Comparison of ENCODE assay signal across 9 cellular contexts in genomic region chr5:131810510-131811249, GRCh38. TPM values are rescaled to one million over a fixed set of nuclear protein-coding genes. Genes with fewer than 3 reads are reported as not detected.
DNase-seq lines count a peak whose midpoint lies in the region; ATAC-seq and TF ChIP-seq lines count a peak whose summit lies in the region.
"Had no signal": no experiment of that assay in that cellular context is flagged by ENCODE, and none has a peak within 500 bp of the region (broad histone marks: within the 10 kb centered on the region; RNA-seq: fewer than 3 reads in every experiment).

No MANE protein-coding gene starts in this region.

- no peaks in the 10 kb centered on the region for H3K36me3 Mint-ChIP-seq in endothelial cell (ENCODE audit: low read depth, unreplicated experiment)
- H3K36me3 Mint-ChIP-seq in natural killer cell: no peaks in the 10 kb centered on the region
- H3K36me3 Mint-ChIP-seq: activated naive CD8-positive, alpha-beta T cell had no signal

- TF ChIP-seq CTCF in BE2C (IDR thresholded peaks at IDR 0.05; ENCODE audit: low read depth, low read length): peak; percentile 50
- no peak for TF ChIP-seq CTCF in endothelial cell (IDR thresholded peaks at IDR 0.05; ENCODE audit: unreplicated experiment)
- no peak for TF ChIP-seq CTCF in natural killer cell (IDR thresholded peaks at IDR 0.05)

- H3K27me3 Mint-ChIP-seq in endothelial cell (ENCODE audit: unreplicated experiment) (no peaks in the 10 kb centered on the region), natural killer cell (ENCODE audit: low read depth in 2 of 2) (peaks cover 0 to 5% of the 10 kb centered on the region in 2 donors)
- H3K27me3 Mint-ChIP-seq: activated naive CD8-positive, alpha-beta T cell had no signal

- in situ Hi-C loops in G401 (cut with HindIII; ENCODE audit: low sequenced_read_pairs): no loop called here

- DNase-seq in BE2C: peak; percentile 20
- DNase-seq in GM19238 (ENCODE audit: insufficient read length, low spot score): peak; percentile 11
- DNase-seq in M059J (ENCODE audit: low read depth): peak; percentile 30
- DNase-seq in endothelial cell (ENCODE audit: low spot score): peak; percentile 10
- peak; percentile 30 for DNase-seq in putamen (ENCODE audit: low spot score)
- no peak for DNase-seq in NCI-H345 treated with DMSO at 0.1 percent for 48 hours (lab: John Stamatoyannopoulos, UW; ENCODE audit: unreplicated experiment)
- DNase-seq in natural killer cell: no peak
- no peak for DNase-seq in G401 (ENCODE audit: low spot score)

- H3K4me3 Mint-ChIP-seq in endothelial cell (ENCODE audit: unreplicated experiment) (no peak overlapping the region), natural killer cell (no peak overlapping the region)
- H3K4me3 Mint-ChIP-seq: activated naive CD8-positive, alpha-beta T cell had no signal

- no peaks in the 10 kb centered on the region for H3K36me3 ChIP-seq in BE2C

- intact Hi-C loops in natural killer cell (cut with micrococcal nuclease): no loop called here

- H3K27ac Mint-ChIP-seq in endothelial cell (ENCODE audit: unreplicated experiment) (no peak overlapping the region), natural killer cell (no peak overlapping the region)
- H3K27ac Mint-ChIP-seq: activated naive CD8-positive, alpha-beta T cell had no signal

- peaks cover 22% of the 10 kb centered on the region for H3K4me1 Mint-ChIP-seq in endothelial cell (ENCODE audit: unreplicated experiment)
- H3K4me1 Mint-ChIP-seq in natural killer cell: no peaks in the 10 kb centered on the region

- peaks cover 7% of the 10 kb centered on the region; the same call in 1 of the 2 replicates for H3K4me1 ChIP-seq in BE2C

- no peaks in the 10 kb centered on the region for H3K9me3 Mint-ChIP-seq in endothelial cell (ENCODE audit: unreplicated experiment)
- H3K9me3 Mint-ChIP-seq in natural killer cell: no peaks in the 10 kb centered on the region

- no peaks in the 10 kb centered on the region for H3K9me3 ChIP-seq in BE2C

- no peak overlapping the region for H3K4me3 ChIP-seq in BE2C (ENCODE audit: low read depth, low read length)

- no peak for ATAC-seq in natural killer cell

- no peaks in the 10 kb centered on the region for H3K27me3 ChIP-seq in BE2C

RNA-seq across cellular contexts. Expression of gene FNIP1, which starts 13.9 kb away (rescaled TPM):
- 11.2 TPM for polyA plus RNA-seq in BE2C (2012; ENCODE audit: insufficient read depth, insufficient read length, low read depth)
- 20.1 and 26.4 TPM in 2 replicates for total RNA-seq in M059J (2014; rRNA removed; shearing (Covaris generic))
- total RNA-seq in endothelial cell (ENCODE audit: unreplicated experiment): 30.6 TPM
- total RNA-seq in natural killer cell: 10 to 100 TPM; 49.6 to 54.6 (median 50.8) TPM
- 16.4 and 26.4 TPM in 2 replicates for total RNA-seq in G401 (2014; rRNA removed; shearing (Covaris generic))

Comparison
In these comparisons a context has a peak if more than half of its experiments do, and no peak if none do; other contexts are left out.
1. DNase-seq: peak in BE2C (single experiment), GM19238 (single experiment), M059J (single experiment), endothelial cell (single experiment) and putamen (single experiment); none in NCI-H345 treated with DMSO at 0.1 percent for 48 hours (single experiment), natural killer cell (single experiment) and G401 (single experiment).